ENCODE assay signal across 1 cellular context in genomic region chr7:123498651-123499050, GRCh38.
TF ChIP-seq lines count a peak whose summit lies in the region.

No MANE protein-coding gene starts in this region.

TF ChIP-seq in K562, 482 proteins besides CTCF, POLR2A, EP300 and RAD21 (continued from another document and continues in another):
- TF ChIP-seq ZNF592 (IDR thresholded peaks at IDR 0.05) (peak; percentile 77), HIVEP1 (CRISPR knock-in tag; IDR thresholded peaks at IDR 0.05) (no peak), NBN (IDR thresholded peaks at IDR 0.05; ENCODE audit: low read depth) (0 out of 2 replicates have a peak, but pooled peaks have one; percentile 35), ZNF407 (IDR thresholded peaks at IDR 0.05; ENCODE audit: low read depth) (peak; percentile 40; the same call in 1 of the 2 replicates), TRIM24 (IDR thresholded peaks at IDR 0.05) (peak; percentile 76 to 83), ZFP91 (CRISPR knock-in tag; IDR thresholded peaks at IDR 0.05) (no peak), ATF3 (IDR thresholded peaks at IDR 0.05) (peak; percentile 85), ATF3 (CRISPR knock-in tag; conservative IDR thresholded peaks at IDR 0.05) (no peak), ARNT (IDR thresholded peaks at IDR 0.05) (peak in 1 of 2 experiments; percentile 77; a peak in 1 of 4 replicates), MECOM (CRISPR knock-in tag; IDR thresholded peaks at IDR 0.05) (peak; percentile 82; the same call in 1 of the 2 replicates), FOXP1 (CRISPR knock-in tag; IDR thresholded peaks at IDR 0.05) (no peak), LEF1 (IDR thresholded peaks at IDR 0.05) (peak; percentile 71), ARID1B (IDR thresholded peaks at IDR 0.05) (peak; percentile 87), NONO (IDR thresholded peaks at IDR 0.05; ENCODE audit: low read depth in 2 of 2, low read length in 1 of 2) (0 out of 4 replicates have a peak, but pooled peaks of 1 of the 2 experiments have one; percentile 26), FOXA3 (CRISPR knock-in tag; conservative IDR thresholded peaks at IDR 0.05 in 1 of 2, IDR thresholded peaks at IDR 0.05 in 1 of 2) (peak; percentile 63 to 73; a peak in 3 of 4 replicates), EP400 (IDR thresholded peaks at IDR 0.05) (peak; percentile 76; the same call in 1 of the 2 replicates), KDM1A (IDR thresholded peaks at IDR 0.05) (0 out of 4 replicates have a peak, but pooled peaks of 1 of the 2 experiments have one; percentile 42), CEBPB (tag; IDR thresholded peaks at IDR 0.05) (peak; percentile 83), HDAC2 (IDR thresholded peaks at IDR 0.05) (peak; percentile 45; the same call in 1 of the 2 replicates), DMBX1 (CRISPR knock-in tag; IDR thresholded peaks at IDR 0.05; ENCODE audit: borderline replicate concordance) (0 out of 2 replicates have a peak, but pooled peaks have one; percentile 12), CBX3 (IDR thresholded peaks at IDR 0.05; ENCODE audit: borderline replicate concordance in 1 of 2, low read length in 2 of 2) (peak in 1 of 2 experiments; percentile 90; a peak in 1 of 3 replicates), GATA2 (CRISPR knock-in tag; IDR thresholded peaks at IDR 0.05) (peak; percentile 64), SOX6 (IDR thresholded peaks at IDR 0.05) (peak; percentile 99), ZMIZ1 (IDR thresholded peaks at IDR 0.05; ENCODE audit: low read depth in 2 of 2, low read length in 2 of 2) (peak in 1 of 2 experiments; percentile 75; a peak in 1 of 4 replicates), GATAD2A (IDR thresholded peaks at IDR 0.05) (peak; percentile 34; the same call in 1 of the 2 replicates), HSF4 (CRISPR knock-in tag; IDR thresholded peaks at IDR 0.05; ENCODE audit: borderline replicate concordance) (no peak), ILF3 (IDR thresholded peaks at IDR 0.05; ENCODE audit: borderline replicate concordance) (no peak), KLF6 (CRISPR knock-in tag; IDR thresholded peaks at IDR 0.05; ENCODE audit: borderline replicate concordance) (peak; percentile 60; the same call in 1 of the 2 replicates), BDP1 (IDR thresholded peaks at IDR 0.05; ENCODE audit: insufficient read depth, insufficient read length) (no peak), STAT5A (IDR thresholded peaks at IDR 0.05; ENCODE audit: borderline replicate concordance, low read length) (peak; percentile 57; the same call in 1 of the 2 replicates), NCOA2 (IDR thresholded peaks at IDR 0.05; ENCODE audit: partially characterized antibody in 2 of 2) (peak in 1 of 2 experiments; percentile 29), ZEB2 (IDR thresholded peaks at IDR 0.05) (0 out of 2 replicates have a peak, but pooled peaks have one; percentile 46), RFX5 (IDR thresholded peaks at IDR 0.05; ENCODE audit: low read depth, low read length) (no peak), CBFA2T2 (conservative IDR thresholded peaks at IDR 0.05) (peak; percentile 65), ZNF134 (CRISPR knock-in tag; conservative IDR thresholded peaks at IDR 0.05) (0 out of 2 replicates have a peak, but pooled peaks have one; percentile 12), TBL1XR1 (IDR thresholded peaks at IDR 0.05; ENCODE audit: low read length in 2 of 2) (peak in 1 of 2 experiments; percentile 43; a peak in 1 of 4 replicates), ZNF197 (CRISPR knock-in tag; IDR thresholded peaks at IDR 0.05; ENCODE audit: low read depth) (0 out of 2 replicates have a peak, but pooled peaks have one; percentile 8), TAL1 (IDR thresholded peaks at IDR 0.05) (peak; percentile 71), FOXK2 (conservative IDR thresholded peaks at IDR 0.05 in 1 of 2, IDR thresholded peaks at IDR 0.05 in 1 of 2; ENCODE audit: low read depth in 2 of 2) (peak; percentile 71 to 77; a peak in 3 of 4 replicates)
- TF ChIP-seq, protein P1, sequence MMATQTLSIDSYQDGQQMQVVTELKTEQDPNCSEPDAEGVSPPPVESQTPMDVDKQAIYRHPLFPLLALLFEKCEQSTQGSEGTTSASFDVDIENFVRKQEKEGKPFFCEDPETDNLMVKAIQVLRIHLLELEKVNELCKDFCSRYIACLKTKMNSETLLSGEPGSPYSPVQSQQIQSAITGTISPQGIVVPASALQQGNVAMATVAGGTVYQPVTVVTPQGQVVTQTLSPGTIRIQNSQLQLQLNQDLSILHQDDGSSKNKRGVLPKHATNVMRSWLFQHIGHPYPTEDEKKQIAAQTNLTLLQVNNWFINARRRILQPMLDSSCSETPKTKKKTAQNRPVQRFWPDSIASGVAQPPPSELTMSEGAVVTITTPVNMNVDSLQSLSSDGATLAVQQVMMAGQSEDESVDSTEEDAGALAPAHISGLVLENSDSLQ (IDR thresholded peaks at IDR 0.05), result peak; percentile 41; the same call in 1 of the 2 replicates
